Comparison of ENCODE assay signal across 8 cellular contexts in the genomic region with DNA sequence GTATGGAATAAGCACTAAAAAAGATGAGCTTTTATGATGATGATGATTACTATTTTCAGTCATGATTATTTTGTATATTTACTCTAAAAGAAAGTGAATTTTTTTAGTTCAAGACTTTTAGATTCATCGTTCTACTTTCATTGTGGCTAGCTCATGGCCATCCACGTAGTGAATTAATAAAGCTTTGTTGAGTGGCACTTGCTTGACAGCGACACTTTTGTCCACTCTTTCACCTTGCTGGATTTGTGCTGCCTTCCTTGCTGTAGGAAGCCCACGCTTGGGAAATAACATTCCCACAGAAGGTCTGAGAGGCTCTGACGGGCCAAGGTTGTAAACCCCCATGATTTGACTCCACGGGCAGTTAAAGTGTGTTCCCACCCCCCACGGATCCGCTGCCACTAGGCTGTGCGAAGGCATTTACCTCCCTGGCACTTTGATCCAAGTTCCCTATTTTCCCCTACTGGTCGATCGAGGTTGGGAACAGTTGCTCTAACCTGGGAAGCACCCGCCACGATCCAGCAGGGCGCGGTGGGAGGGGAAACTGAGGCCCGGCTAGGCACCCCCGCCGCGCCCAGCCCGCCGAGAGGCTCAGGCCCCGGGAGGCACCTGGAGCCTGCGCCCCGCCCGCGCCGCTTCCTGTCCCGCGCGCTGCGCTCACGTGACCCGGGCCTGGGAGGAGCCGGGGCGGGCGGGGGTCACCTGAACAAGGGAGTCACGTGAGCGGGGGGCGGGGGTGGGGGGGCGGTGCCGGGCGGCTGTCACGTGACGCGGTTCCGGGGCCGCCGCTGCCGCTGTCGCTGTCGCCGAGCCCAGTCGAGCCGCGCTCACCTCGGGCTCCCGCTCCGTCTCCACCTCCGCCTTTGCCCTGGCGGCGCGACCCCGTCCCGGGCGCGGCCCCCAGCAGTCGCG. TPM values are rescaled to one million over a fixed set of nuclear protein-coding genes. Genes with fewer than 3 reads are reported as not detected.
DNase-seq lines count a peak whose midpoint lies in the region; ATAC-seq and TF ChIP-seq lines count a peak whose summit lies in the region.

A gene with protein sequence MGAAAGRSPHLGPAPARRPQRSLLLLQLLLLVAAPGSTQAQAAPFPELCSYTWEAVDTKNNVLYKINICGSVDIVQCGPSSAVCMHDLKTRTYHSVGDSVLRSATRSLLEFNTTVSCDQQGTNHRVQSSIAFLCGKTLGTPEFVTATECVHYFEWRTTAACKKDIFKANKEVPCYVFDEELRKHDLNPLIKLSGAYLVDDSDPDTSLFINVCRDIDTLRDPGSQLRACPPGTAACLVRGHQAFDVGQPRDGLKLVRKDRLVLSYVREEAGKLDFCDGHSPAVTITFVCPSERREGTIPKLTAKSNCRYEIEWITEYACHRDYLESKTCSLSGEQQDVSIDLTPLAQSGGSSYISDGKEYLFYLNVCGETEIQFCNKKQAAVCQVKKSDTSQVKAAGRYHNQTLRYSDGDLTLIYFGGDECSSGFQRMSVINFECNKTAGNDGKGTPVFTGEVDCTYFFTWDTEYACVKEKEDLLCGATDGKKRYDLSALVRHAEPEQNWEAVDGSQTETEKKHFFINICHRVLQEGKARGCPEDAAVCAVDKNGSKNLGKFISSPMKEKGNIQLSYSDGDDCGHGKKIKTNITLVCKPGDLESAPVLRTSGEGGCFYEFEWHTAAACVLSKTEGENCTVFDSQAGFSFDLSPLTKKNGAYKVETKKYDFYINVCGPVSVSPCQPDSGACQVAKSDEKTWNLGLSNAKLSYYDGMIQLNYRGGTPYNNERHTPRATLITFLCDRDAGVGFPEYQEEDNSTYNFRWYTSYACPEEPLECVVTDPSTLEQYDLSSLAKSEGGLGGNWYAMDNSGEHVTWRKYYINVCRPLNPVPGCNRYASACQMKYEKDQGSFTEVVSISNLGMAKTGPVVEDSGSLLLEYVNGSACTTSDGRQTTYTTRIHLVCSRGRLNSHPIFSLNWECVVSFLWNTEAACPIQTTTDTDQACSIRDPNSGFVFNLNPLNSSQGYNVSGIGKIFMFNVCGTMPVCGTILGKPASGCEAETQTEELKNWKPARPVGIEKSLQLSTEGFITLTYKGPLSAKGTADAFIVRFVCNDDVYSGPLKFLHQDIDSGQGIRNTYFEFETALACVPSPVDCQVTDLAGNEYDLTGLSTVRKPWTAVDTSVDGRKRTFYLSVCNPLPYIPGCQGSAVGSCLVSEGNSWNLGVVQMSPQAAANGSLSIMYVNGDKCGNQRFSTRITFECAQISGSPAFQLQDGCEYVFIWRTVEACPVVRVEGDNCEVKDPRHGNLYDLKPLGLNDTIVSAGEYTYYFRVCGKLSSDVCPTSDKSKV (N-terminal part only) (plus strand): TSS at position 788 of the 909 bp plus-strand sequence. CDS start 165 bp downstream, outside the sequence.

- no peaks in the 10 kb centered on the region for H3K4me1 ChIP-seq in prostate gland (replicated peaks)
- peaks cover 35% of the 10 kb centered on the region for H3K4me1 ChIP-seq in upper lobe of right lung

- H3K27ac ChIP-seq in prostate gland (peak within 1 kb of the TSS; percentile 87 to 92), upper lobe of right lung (peak within 1 kb of the TSS; percentile 94)

- H3K4me3 Mint-ChIP-seq in T-helper 17 cell = peak within 1 kb of the TSS; percentile 91

- in situ Hi-C loops in GM13977 (cut with MboI; ENCODE audit: low pct_unique_long_range_greater_than_20kb, low sequenced_read_pairs, unreplicated experiment) = no loop called here

- WGBS in prostate gland = 3% methylated on average over 27 of the region's 68 CpGs

- peak within 1 kb of the TSS; percentile 95 to 99 for H3K4me3 ChIP-seq in prostate gland
- peak within 1 kb of the TSS; percentile 92 for H3K4me3 ChIP-seq in upper lobe of right lung

- H3K27me3 ChIP-seq in prostate gland (replicated peaks; ENCODE audit: insufficient read depth) (no peaks in the 10 kb centered on the region), upper lobe of right lung (no peaks in the 10 kb centered on the region)

- H3K27ac Mint-ChIP-seq in T-helper 17 cell = peak within 1 kb of the TSS; percentile 85

- H3K9me3 ChIP-seq in T-helper 17 cell (ENCODE audit: control insufficient read depth, low read length, poor library complexity, severe bottlenecking) (no peaks in the 10 kb centered on the region), prostate gland (no peaks in the 10 kb centered on the region), upper lobe of right lung (no peaks in the 10 kb centered on the region)

- peaks cover 31% of the 10 kb centered on the region for H3K4me1 Mint-ChIP-seq in T-helper 17 cell

- intact Hi-C loops in left cardiac atrium (cut with DNase I) (loop anchor here (5.0 to 10.0 kb wide), 2 partner anchors 74 to 76 kb away; no protein-coding TSS in a partner anchor), prostate gland (cut with DNase I) (no loop called here), upper lobe of right lung (cut with DNase I) (no loop called here)

- TF ChIP-seq CTCF in GM13977 (IDR thresholded peaks at IDR 0.05; ENCODE audit: extremely low read depth, insufficient read depth, missing control alignments) = no peak
- peak in 2 of 4 experiments; percentile 17 to 19 for TF ChIP-seq CTCF in prostate gland (IDR thresholded peaks at IDR 0.05)
- no peak for TF ChIP-seq CTCF in upper lobe of right lung (IDR thresholded peaks at IDR 0.05)

- no peaks in the 10 kb centered on the region for H3K36me3 ChIP-seq in prostate gland
- no peaks in the 10 kb centered on the region for H3K36me3 ChIP-seq in upper lobe of right lung

- TF ChIP-seq POLR2A in prostate gland (IDR thresholded peaks at IDR 0.05) = peak; percentile 77

- no peaks in the 10 kb centered on the region for H3K27me3 Mint-ChIP-seq in T-helper 17 cell

- no peaks in the 10 kb centered on the region for H3K36me3 Mint-ChIP-seq in T-helper 17 cell (ENCODE audit: low read depth)

- peak; percentile 98 for DNase-seq in GM13977 (ENCODE audit: low spot score)
- peak; percentile 64 for DNase-seq in NCI-H128 (lab: John Stamatoyannopoulos, UW; ENCODE audit: unreplicated experiment)
- peak; percentile 90 to 97 (median 91) for DNase-seq in T-helper 17 cell
- DNase-seq in amniotic stem cell (lab: John Stamatoyannopoulos, UW) = peak; percentile 51
- peak; percentile 94 for DNase-seq in left cardiac atrium
- DNase-seq in prostate gland (ENCODE audit: low spot score) = peak; percentile 94
- peak; percentile 97 for DNase-seq in upper lobe of right lung

- ATAC-seq in HG02678 (IDR thresholded peaks at IDR 0.05; ENCODE audit: unreplicated experiment) (peak; percentile 82), T-helper 17 cell (peak; percentile 94), left cardiac atrium (peak; percentile 93 to 97), upper lobe of right lung (peak; percentile 95)

RNA-seq across cellular contexts. Expression of the gene that starts here (rescaled TPM):
- total RNA-seq in T-helper 17 cell (10 to 100 TPM; 56.7 to 59.5 TPM), left cardiac atrium (10 to 100 TPM; 50.1 to 56.2 TPM), prostate gland (10 to 100 TPM; 60.3 to 91.3 TPM), upper lobe of right lung (144 TPM)

Comparison
In these comparisons a context has a peak if more than half of its experiments do, and no peak if none do; other contexts are left out.
1. Peak in every context shown above with its lines: DNase-seq, ATAC-seq, H3K4me3 ChIP-seq and H3K27ac ChIP-seq.
2. intact Hi-C loops: an anchor here in left cardiac atrium (5.0 to 10.0 kb wide); none called in prostate gland and upper lobe of right lung.